ENCODE assay signal across 26 cellular contexts in the genomic region with DNA sequence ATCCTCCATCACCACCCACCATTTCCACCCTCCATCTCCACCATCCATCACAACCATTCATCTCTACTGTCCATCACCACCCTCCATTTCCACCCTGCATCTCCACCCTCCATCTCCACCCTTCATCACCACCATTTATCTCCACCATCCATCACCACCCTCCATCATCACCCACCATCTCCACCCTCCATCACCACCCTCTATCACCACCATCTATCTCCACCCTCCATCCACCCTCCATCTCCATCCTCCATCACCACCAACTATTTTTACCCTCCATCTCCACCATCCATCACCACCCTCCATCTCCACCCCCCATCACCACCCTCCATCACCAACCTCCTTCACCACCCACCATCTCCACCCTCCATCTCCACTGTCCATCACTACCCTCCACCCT. TPM values are rescaled to one million over a fixed set of nuclear protein-coding genes. Genes with fewer than 3 reads are reported as not detected.
DNase-seq lines count a peak whose midpoint lies in the region; ATAC-seq and TF ChIP-seq lines count a peak whose summit lies in the region.
"Had no signal": no experiment of that assay in that cellular context is flagged by ENCODE, and none has a peak within 500 bp of the region (broad histone marks: within the 10 kb centered on the region; RNA-seq: fewer than 3 reads in every experiment).

No MANE protein-coding gene starts in this region.

- H3K9me3 ChIP-seq in HEK293 (ENCODE audit: control insufficient read depth, insufficient read depth, low read depth, low read length) (no peaks in the 10 kb centered on the region), RWPE2 (ENCODE audit: severe bottlenecking) (no peaks in the 10 kb centered on the region), neuronal stem cell (replicated peaks in 1 of 2; ENCODE audit: control insufficient read depth in 2 of 2, insufficient read depth in 1 of 2, low read depth in 1 of 2, low read length in 2 of 2) (peaks cover 8 to 9% of the 10 kb centered on the region in 2 donors), stomach (no peaks in the 10 kb centered on the region)
- H3K9me3 ChIP-seq: BE2C had no signal

- H3K4me1 ChIP-seq in HEK293 (ENCODE audit: control insufficient read depth, insufficient read depth, low read length) (0 out of 2 replicates have a peak, but pooled peaks cover 4% of the 10 kb centered on the region), RWPE2 (ENCODE audit: insufficient read depth, poor library complexity, severe bottlenecking) (no peaks in the 10 kb centered on the region), neuronal stem cell (ENCODE audit: control insufficient read depth in 2 of 2, insufficient read depth in 1 of 2, low read depth in 1 of 2, low read length in 2 of 2) (peaks cover 0 to 4% of the 10 kb centered on the region in 2 donors), stomach (peaks cover 6 to 19% (median 14%) of the 10 kb centered on the region in 4 donors)

- H3K36me3 ChIP-seq in HEK293 (ENCODE audit: control insufficient read depth in 2 of 2, insufficient read depth in 1 of 2, low read length in 2 of 2) (no peaks in the 10 kb centered on the region), RWPE2 (ENCODE audit: low read depth) (peaks cover 10% of the 10 kb centered on the region), neuronal stem cell (replicated peaks in 1 of 2; ENCODE audit: control insufficient read depth in 2 of 2, insufficient read depth in 2 of 2, low read length in 2 of 2) (peaks cover 0 to 2% of the 10 kb centered on the region in 2 donors), stomach (no peaks in the 10 kb centered on the region)
- H3K36me3 ChIP-seq: BE2C, BLaER1 had no signal

- CTCF ChIA-PET in HEK293 (lab: Yijun Ruan, JAX) = no interaction called here

- no peak overlapping the region for H2AFZ ChIP-seq in neuronal stem cell (ENCODE audit: low read length)

- no peak overlapping the region for H3K9ac ChIP-seq in neuronal stem cell (ENCODE audit: low read depth, low read length, poor library complexity)
- H3K9ac ChIP-seq: BLaER1 had no signal

- no peaks in the 10 kb centered on the region for H3K79me1 ChIP-seq in neuronal stem cell (ENCODE audit: low read depth, low read length)

- no peak overlapping the region for H3K23ac ChIP-seq in neuronal stem cell (ENCODE audit: low read depth, low read length, poor library complexity)

- H3K4me3 ChIP-seq in HEK293 (ENCODE audit: low read depth, low read length) (no peak overlapping the region), RWPE2 (ENCODE audit: severe bottlenecking) (no peak overlapping the region), neuronal stem cell (ENCODE audit: low read length in 2 of 2) (no peak overlapping the region), stomach (no peak overlapping the region)
- H3K4me3 ChIP-seq: BLaER1, GM12878 had no signal

- H3K27ac Mint-ChIP-seq in activated naive CD4-positive, alpha-beta T cell treated with anti-CD3 and anti-CD28 coated beads, Interleukin-2, amount 50 U/mL, for 72 hours = no peak overlapping the region
- H3K27ac Mint-ChIP-seq: CD14-positive monocyte; CD4-positive, alpha-beta memory T cell; CD4-positive, CD25-positive, alpha-beta regulatory T cell; CD8-positive, alpha-beta memory T cell had no signal

- H3K36me3 Mint-ChIP-seq in activated naive CD4-positive, alpha-beta T cell treated with anti-CD3 and anti-CD28 coated beads, Interleukin-2, amount 50 U/mL, for 72 hours = no peaks in the 10 kb centered on the region
- H3K36me3 Mint-ChIP-seq: CD14-positive monocyte; CD4-positive, alpha-beta memory T cell; CD4-positive, CD25-positive, alpha-beta regulatory T cell; CD8-positive, alpha-beta memory T cell had no signal

- no peak for TF ChIP-seq POLR2A in stomach (IDR thresholded peaks at IDR 0.05)

- no peaks in the 10 kb centered on the region for H3K9me3 Mint-ChIP-seq in activated naive CD4-positive, alpha-beta T cell treated with anti-CD3 and anti-CD28 coated beads, Interleukin-2, amount 50 U/mL, for 72 hours
- H3K9me3 Mint-ChIP-seq: CD4-positive, alpha-beta memory T cell; CD4-positive, CD25-positive, alpha-beta regulatory T cell; CD8-positive, alpha-beta memory T cell had no signal

- intact Hi-C loops in sciatic nerve (cut with DNase I) (no loop called here), stomach (cut with DNase I; ENCODE audit: low total_unique reads) (no loop called here)

- H4K8ac ChIP-seq in neuronal stem cell (ENCODE audit: low read depth, low read length) = peak overlapping the region; percentile 8

- POLR2A ChIA-PET in HEK293 (lab: Yijun Ruan, JAX) = no interaction called here

- H2BK12ac ChIP-seq in neuronal stem cell (ENCODE audit: low read length) = no peak overlapping the region

- no peak for ATAC-seq in RWPE2 (ENCODE audit: low read depth)
- no peak for ATAC-seq in sciatic nerve
- no peak for ATAC-seq in HG03097 (IDR thresholded peaks at IDR 0.05; ENCODE audit: low FRiP score, unreplicated experiment)
- no peak for ATAC-seq in activated naive CD4-positive, alpha-beta T cell treated with anti-CD3 and anti-CD28 coated beads, Interleukin-2, amount 50 U/mL, for 72 hours
- ATAC-seq: GM12878 had no signal

- H3K18ac ChIP-seq in neuronal stem cell (ENCODE audit: low read length) = no peak overlapping the region

- H3K27me3 ChIP-seq in RWPE2 (ENCODE audit: insufficient read depth, poor library complexity, severe bottlenecking) (no peaks in the 10 kb centered on the region), neuronal stem cell (ENCODE audit: control insufficient read depth in 3 of 3, insufficient read depth in 3 of 3, low read depth in 1 of 3, low read length in 3 of 3) (peaks cover 9 to 30% (median 21%) of the 10 kb centered on the region in 3 experiments), stomach (peaks cover 0 to 21% (median 7%) of the 10 kb centered on the region in 3 donors)

- no peak overlapping the region for H2BK15ac ChIP-seq in neuronal stem cell (ENCODE audit: low read length)

- H2BK5ac ChIP-seq in neuronal stem cell (ENCODE audit: low read length) = no peak overlapping the region

- H2BK120ac ChIP-seq in neuronal stem cell (ENCODE audit: low read depth, low read length) = no peak overlapping the region

- no peak overlapping the region for H3K4me2 ChIP-seq in neuronal stem cell (ENCODE audit: insufficient read depth, low read length, poor library complexity, severe bottlenecking)
- H3K4me2 ChIP-seq: BLaER1 had no signal

- no peak overlapping the region for H2AK5ac ChIP-seq in neuronal stem cell (ENCODE audit: low read depth, low read length)

- TF ChIP-seq CTCF in HEK293 (tag by site-specific recombination; IDR thresholded peaks at IDR 0.05) (no peak), RWPE2 (IDR thresholded peaks at IDR 0.05; ENCODE audit: poor library complexity, severe bottlenecking) (no peak), stomach (IDR thresholded peaks at IDR 0.05) (no peak)

- DNase-seq in RWPE2 (ENCODE audit: low spot score) (peak; percentile 19), neuronal stem cell (ENCODE audit: low spot score) (no peak), sciatic nerve (ENCODE audit: low spot score) (peak; percentile 4), stomach (no peak), substantia nigra (lab: John Stamatoyannopoulos, UW) (no peak)
- DNase-seq in activated naive CD4-positive, alpha-beta T cell treated with anti-CD3 and anti-CD28 coated beads, Interleukin-2, amount 50 U/mL, for 72 hours (ENCODE audit: low spot score in 2 of 2) = no peak
- DNase-seq: 8988T; ACHN; BE2C; C1 segment of cervical spinal cord; CD4-positive, alpha-beta memory T cell; CD4-positive, CD25-positive, alpha-beta regulatory T cell; CD8-positive, alpha-beta memory T cell; COR-L47; DMS 273 treated with DMSO at 0.1 percent for 48 hours; DMS153; DMS53; DMS79; DND-41; EL; GDM1 had no signal

- no peak overlapping the region for H3K14ac ChIP-seq in neuronal stem cell (ENCODE audit: low read length)

- H4K91ac ChIP-seq in neuronal stem cell (ENCODE audit: low read depth, low read length, poor library complexity) = no peak overlapping the region

- H3K4ac ChIP-seq in neuronal stem cell (ENCODE audit: low read length) = no peak overlapping the region

- H3K27ac ChIP-seq in HEK293 (ENCODE audit: extremely low read depth, low read depth, low read length) (no peak overlapping the region), RWPE2 (ENCODE audit: poor library complexity, severe bottlenecking) (no peak overlapping the region), neuronal stem cell (replicated peaks; ENCODE audit: low read length) (no peak overlapping the region), stomach (no peak overlapping the region), substantia nigra (ENCODE audit: low read depth, low read length, poor library complexity, severe bottlenecking) (no peak overlapping the region)
- H3K27ac ChIP-seq: BLaER1 had no signal

- TF ChIP-seq EP300 in stomach (IDR thresholded peaks at IDR 0.05) = no peak

TF ChIP-seq in HEK293, 187 proteins besides CTCF, POLR2A, EP300 and RAD21 (continues in another document):
- no peak for TF ChIP-seq ZNF785 (tag by site-specific recombination; IDR thresholded peaks at IDR 0.05)
- TF ChIP-seq PRDM1 (tag by site-specific recombination; IDR thresholded peaks at IDR 0.05) = no peak
- TF ChIP-seq WT1 (tag by site-specific recombination; IDR thresholded peaks at IDR 0.05) = no peak
- TF ChIP-seq SP3 (tag by site-specific recombination; IDR thresholded peaks at IDR 0.05) = no peak
- TF ChIP-seq KLF1 (tag by site-specific recombination; IDR thresholded peaks at IDR 0.05) = peak; percentile 100
- no peak for TF ChIP-seq HOXD13 (CRISPR knock-in tag; IDR thresholded peaks at IDR 0.05; ENCODE audit: borderline replicate concordance)
- peak; percentile 44; the same call in 1 of the 2 replicates for TF ChIP-seq EGR2 (tag by site-specific recombination; IDR thresholded peaks at IDR 0.05; ENCODE audit: low read depth)
- no peak for TF ChIP-seq ZNF335 (tag by site-specific recombination; conservative IDR thresholded peaks at IDR 0.05)
- TF ChIP-seq ZNF747 (tag by site-specific recombination; IDR thresholded peaks at IDR 0.05) = no peak
- TF ChIP-seq ZNF776 (tag by site-specific recombination; IDR thresholded peaks at IDR 0.05; ENCODE audit: borderline replicate concordance) = no peak

RNA-seq across cellular contexts. Expression of gene CEP170B, which starts 4.7 kb away (rescaled TPM):
- polyA plus RNA-seq in neuronal stem cell (2013, experiment 1 of 2) = 12.3 TPM
- 11.4 TPM for polyA plus RNA-seq in neuronal stem cell (2013, experiment 2 of 2)
- 15.3 TPM for total RNA-seq in sciatic nerve
- 100 to 1,000 TPM in 1 of 5 donors, 10 to 100 TPM in 4; 12.7 to 483 (median 46.1) TPM for total RNA-seq in stomach
- 10 to 100 TPM in 2 of 3 donors, 1 to 10 TPM in 1; 9.6 to 15.4 (median 13.2) TPM for polyA plus RNA-seq in stomach
- total RNA-seq in activated naive CD4-positive, alpha-beta T cell treated with anti-CD3 and anti-CD28 coated beads, Interleukin-2, amount 50 U/mL, for 72 hours = 1 to 10 TPM; 6.0 to 9.4 TPM
- polyA plus RNA-seq: CD14-positive monocyte; CD8-positive, alpha-beta memory T cell had no signal

RNA-seq across cellular contexts. Expression of gene ZBTB42, which starts 59.5 kb away (rescaled TPM):
- 0.95 TPM for polyA plus RNA-seq in neuronal stem cell (2013, experiment 1 of 2)
- polyA plus RNA-seq in neuronal stem cell (2013, experiment 2 of 2) = 0.87 TPM
- total RNA-seq in sciatic nerve = 3.6 TPM
- total RNA-seq in stomach = 10 to 100 TPM in 3 of 5 donors, 1 to 10 TPM in 2; 4.7 to 59.7 (median 13.2) TPM
- 1 to 10 TPM; 4.6 to 7.9 (median 5.5) TPM for polyA plus RNA-seq in stomach
- total RNA-seq in activated naive CD4-positive, alpha-beta T cell treated with anti-CD3 and anti-CD28 coated beads, Interleukin-2, amount 50 U/mL, for 72 hours = 1 to 10 TPM; 2.0 to 2.9 TPM

Comparison
In these comparisons a context has a peak if more than half of its experiments do, and no peak if none do; other contexts are left out.
1. DNase-seq: peak in RWPE2 (single experiment) and sciatic nerve (single experiment); none in neuronal stem cell (single experiment), stomach (single experiment), substantia nigra (0 of 49) and activated naive CD4-positive, alpha-beta T cell treated with anti-CD3 and anti-CD28 coated beads, Interleukin-2, amount 50 U/mL, for 72 hours (0 of 2).